In genomic region chrX:153609917-153610833, GRCh38 we compare ENCODE assay signal across 8 cellular contexts. TPM values are rescaled to one million over a fixed set of nuclear protein-coding genes. Genes with fewer than 3 reads are reported as not detected.
A peak's percentile ranks its signal among the peaks of the same experiment; 100 is the strongest.
DNase-seq lines count a peak whose midpoint lies in the region; ATAC-seq and TF ChIP-seq lines count a peak whose summit lies in the region.

No MANE protein-coding gene starts in this region.

- peak; percentile 72 for TF ChIP-seq CTCF in GM13976 (IDR thresholded peaks at IDR 0.05; ENCODE audit: borderline replicate concordance, control extremely low read depth, extremely low read depth, insufficient read depth, missing control alignments)
- TF ChIP-seq CTCF in osteocyte (IDR thresholded peaks at IDR 0.05): peak; percentile 81
- peak; percentile 66 to 72 (median 71) for TF ChIP-seq CTCF in testis (IDR thresholded peaks at IDR 0.05)

- peaks cover 61% of the 10 kb centered on the region for H3K27me3 Mint-ChIP-seq in activated naive CD4-positive, alpha-beta T cell treated with anti-CD3 and anti-CD28 coated beads, Interleukin-2, amount 10 ng/mL, durations not matched to agents 7 days and 5 days
- H3K27me3 Mint-ChIP-seq in osteocyte (ENCODE audit: unreplicated experiment): peaks cover 22% of the 10 kb centered on the region

- H3K4me1 Mint-ChIP-seq in activated naive CD4-positive, alpha-beta T cell treated with anti-CD3 and anti-CD28 coated beads, Interleukin-2, amount 10 ng/mL, durations not matched to agents 7 days and 5 days: peaks cover 17% of the 10 kb centered on the region
- H3K4me1 Mint-ChIP-seq in osteocyte (ENCODE audit: unreplicated experiment): peaks cover 14% of the 10 kb centered on the region

- CTCF ChIA-PET in activated naive CD4-positive, alpha-beta T cell treated with anti-CD3 and anti-CD28 coated beads, Interleukin-2, amount 10 ng/mL, durations not matched to agents 7 days and 5 days (lab: Charles Lee): interaction anchor here (0.8 to 2.5 kb wide), 11 partner anchors 10 to 169 kb away, joined by 3 to 19 read pairs (median 4); partner anchors contain the start of gene DUSP9

- no peaks in the 10 kb centered on the region for H3K9me3 Mint-ChIP-seq in activated naive CD4-positive, alpha-beta T cell treated with anti-CD3 and anti-CD28 coated beads, Interleukin-2, amount 10 ng/mL, durations not matched to agents 7 days and 5 days
- H3K9me3 Mint-ChIP-seq in osteocyte (ENCODE audit: unreplicated experiment): peaks cover 11% of the 10 kb centered on the region

- intact Hi-C loops in testis (cut with DNase I; ENCODE audit: low total_unique reads): no loop called here

- DNase-seq in GM13976 (ENCODE audit: low spot score) (peak; percentile 76), HuH-7 (ENCODE audit: low spot score) (peak; percentile 76), SJSA1 (ENCODE audit: low read depth in 1 of 2, low spot score in 2 of 2) (peak; percentile 35 to 64), globus pallidus (ENCODE audit: low spot score) (peak; percentile 73), osteocyte (ENCODE audit: extremely low spot score, unreplicated experiment) (peak; percentile 91), testis (peak; percentile 81)
- peak; percentile 80 for DNase-seq in activated naive CD4-positive, alpha-beta T cell treated with anti-CD3 and anti-CD28 coated beads, Interleukin-2, amount 10 ng/mL, durations not matched to agents 7 days and 5 days

- H3K36me3 Mint-ChIP-seq in activated naive CD4-positive, alpha-beta T cell treated with anti-CD3 and anti-CD28 coated beads, Interleukin-2, amount 10 ng/mL, durations not matched to agents 7 days and 5 days: no peaks in the 10 kb centered on the region
- H3K36me3 Mint-ChIP-seq in osteocyte (ENCODE audit: unreplicated experiment): no peaks in the 10 kb centered on the region

- H3K9me3 ChIP-seq in SJSA1 (replicated peaks): no peaks in the 10 kb centered on the region
- no peaks in the 10 kb centered on the region for H3K9me3 ChIP-seq in testis

- no peak for ATAC-seq in GM18498 (IDR thresholded peaks at IDR 0.05; ENCODE audit: unreplicated experiment)

- no peak for TF ChIP-seq POLR2A in testis (IDR thresholded peaks at IDR 0.05)

- H3K4me3 ChIP-seq in SJSA1 (no peak overlapping the region), testis (peak overlapping the region; percentile 18 to 56)

- in situ Hi-C loops in GM13976 (cut with MboI; ENCODE audit: low sequenced_read_pairs, unreplicated experiment): no loop called here

- H3K36me3 ChIP-seq in SJSA1: no peaks in the 10 kb centered on the region
- H3K36me3 ChIP-seq in testis (ENCODE audit: low read depth, missing control alignments): no peaks in the 10 kb centered on the region

- H3K27me3 ChIP-seq in SJSA1 (replicated peaks): peaks cover 3% of the 10 kb centered on the region
- H3K27me3 ChIP-seq in testis: no peaks in the 10 kb centered on the region

- H3K27ac ChIP-seq in SJSA1 (no peak overlapping the region), testis (no peak overlapping the region)

- H3K4me1 ChIP-seq in SJSA1 (replicated peaks) (no peaks in the 10 kb centered on the region; the same call in 1 of the 2 replicates), testis (no peaks in the 10 kb centered on the region)

- H3K27ac Mint-ChIP-seq in activated naive CD4-positive, alpha-beta T cell treated with anti-CD3 and anti-CD28 coated beads, Interleukin-2, amount 10 ng/mL, durations not matched to agents 7 days and 5 days: no peak overlapping the region
- no peak overlapping the region for H3K27ac Mint-ChIP-seq in osteocyte (ENCODE audit: unreplicated experiment)

- WGBS in testis, 2 donors: 1% methylated on average over 18 of the region's 63 CpGs; no CpG with 5 or more reads in 1 of the 2 donors

- peak overlapping the region; percentile 69 for H3K4me3 Mint-ChIP-seq in activated naive CD4-positive, alpha-beta T cell treated with anti-CD3 and anti-CD28 coated beads, Interleukin-2, amount 10 ng/mL, durations not matched to agents 7 days and 5 days
- H3K4me3 Mint-ChIP-seq in osteocyte (ENCODE audit: unreplicated experiment): peak overlapping the region; percentile 54

RNA-seq across cellular contexts. Expression of gene CCNQ, which starts 11.2 kb away (rescaled TPM):
- 39.9 and 49.3 TPM in 2 replicates for total RNA-seq in SJSA1 (2014; rRNA removed; shearing (Covaris generic))
- total RNA-seq in osteocyte (16.0 and 18.8 TPM in 2 replicates), testis (10 to 100 TPM; 26.9 to 27.6 TPM)
- polyA plus RNA-seq in testis (ENCODE audit: insufficient read depth, low read depth, low replicate concordance): 19.6 TPM

RNA-seq across cellular contexts. Expression of gene DUSP9, which starts 36.8 kb away (rescaled TPM):
- 0.08 TPM in 1 of 2 replicates, not detected in the other for total RNA-seq in SJSA1 (2014; rRNA removed; shearing (Covaris generic))
- total RNA-seq in osteocyte (0.91 and 1.3 TPM in 2 replicates), testis (10 to 100 TPM in 1 of 2 donors, 1 to 10 TPM in 1; 6.2 to 10.2 TPM)
- polyA plus RNA-seq in testis (ENCODE audit: insufficient read depth, low read depth, low replicate concordance): 2.5 TPM
